19 cellular contexts compared by ENCODE assay signal in genomic region chr10:57014758-57015157, GRCh38.
DNase-seq lines count a peak whose midpoint lies in the region; ATAC-seq, FAIRE-seq and TF ChIP-seq lines count a peak whose summit lies in the region.
"Had no signal": no experiment of that assay in that cellular context is flagged by ENCODE, and none has a peak within 500 bp of the region (broad histone marks: within the 10 kb centered on the region; RNA-seq: fewer than 3 reads in every experiment).

No MANE protein-coding gene starts in this region.

- H4K20me1 ChIP-seq in HepG2 (ENCODE audit: insufficient read depth, low read length), result no peaks in the 10 kb centered on the region
- H4K20me1 ChIP-seq: BLaER1 treated with 17β-estradiol and CSF1 and Interleukin-3, amounts not matched to agents 10 nM and 100 nM had no signal

- POLR2A ChIA-PET in HepG2 (lab: Yijun Ruan, JAX), result no interaction called here
- POLR2A ChIA-PET in activated CD8-positive, alpha-beta T cell treated with anti-CD3 and anti-CD28 coated beads for 36 hours (lab: Charles Lee), result no interaction called here

- H3K27ac ChIP-seq in cardiac muscle cell (peak overlapping the region; percentile 49), left ventricle myocardium inferior (replicated peaks) (peak overlapping the region; percentile 68), HepG2 (ENCODE audit: extremely low read length, insufficient read depth, low read length) (no peak overlapping the region)
- H3K27ac ChIP-seq: BLaER1 treated with 17β-estradiol and CSF1 and Interleukin-3, amounts not matched to agents 10 nM and 100 nM had no signal

- H3K27me3 Mint-ChIP-seq in activated CD8-positive, alpha-beta T cell treated with anti-CD3 and anti-CD28 coated beads for 36 hours, result no peaks in the 10 kb centered on the region
- H3K27me3 Mint-ChIP-seq: CD4-positive, alpha-beta T cell had no signal

- H3K4me1 ChIP-seq in cardiac muscle cell (ENCODE audit: low read depth), result peaks cover 15% of the 10 kb centered on the region
- H3K4me1 ChIP-seq in left ventricle myocardium inferior, result peaks cover 12% of the 10 kb centered on the region
- no peaks in the 10 kb centered on the region for H3K4me1 ChIP-seq in HepG2 (ENCODE audit: insufficient read depth, low read length)
- H3K4me1 ChIP-seq: BLaER1 treated with 17β-estradiol and CSF1 and Interleukin-3, amounts not matched to agents 10 nM and 100 nM had no signal

- BruUV-seq in HepG2 (replicated peaks; lab: Mats Ljungman, UMichigan), result no TSS peak

- TF ChIP-seq EP300 in HepG2 (IDR thresholded peaks at IDR 0.05; ENCODE audit: low read depth in 2 of 2, low read length in 2 of 2) (no peak), HepG2 (CRISPR knock-in tag; IDR thresholded peaks at IDR 0.05; ENCODE audit: borderline replicate concordance) (no peak)

- TF ChIP-seq CTCF in cardiac muscle cell (IDR thresholded peaks at IDR 0.05; ENCODE audit: low read depth, low read length), result no peak
- no peak for TF ChIP-seq CTCF in left ventricle myocardium inferior (IDR thresholded peaks at IDR 0.05; ENCODE audit: borderline replicate concordance)
- TF ChIP-seq CTCF in HepG2 (CRISPR knock-in tag; IDR thresholded peaks at IDR 0.05), result no peak
- no peak for TF ChIP-seq CTCF in activated CD8-positive, alpha-beta T cell treated with anti-CD3 and anti-CD28 coated beads for 36 hours (IDR thresholded peaks at IDR 0.05)

- FAIRE-seq in HepG2 (lab: Jason Lieb, UNC), result no peak
- FAIRE-seq: G401.6, GM12891 had no signal

- H3K4me3 ChIP-seq in cardiac muscle cell (no peak overlapping the region), left ventricle myocardium inferior (peak overlapping the region; percentile 53), HepG2 (replicated peaks in 1 of 3; ENCODE audit: insufficient read depth in 1 of 3, low read depth in 2 of 3, low read length in 3 of 3) (no peak overlapping the region)
- H3K4me3 ChIP-seq: BLaER1 treated with 17β-estradiol and CSF1 and Interleukin-3, amounts not matched to agents 10 nM and 100 nM had no signal

- CTCF ChIA-PET in HepG2 (lab: Yijun Ruan, JAX; ENCODE audit: low intra/inter-chr PET ratio, low total read pairs), result no interaction called here
- CTCF ChIA-PET in activated CD8-positive, alpha-beta T cell treated with anti-CD3 and anti-CD28 coated beads for 36 hours (lab: Charles Lee), result no interaction called here

- H3K36me3 ChIP-seq in cardiac muscle cell, result no peaks in the 10 kb centered on the region
- H3K36me3 ChIP-seq in left ventricle myocardium inferior, result no peaks in the 10 kb centered on the region
- H3K36me3 ChIP-seq in HepG2 (replicated peaks in 1 of 2; ENCODE audit: control insufficient read depth in 1 of 2, insufficient read depth in 2 of 2, low read length in 2 of 2), result no peaks in the 10 kb centered on the region
- H3K36me3 ChIP-seq: BLaER1 treated with 17β-estradiol and CSF1 and Interleukin-3, amounts not matched to agents 10 nM and 100 nM had no signal

- WGBS in HepG2 (ENCODE audit: low lambda C conversion rate), result 5% methylated on average over 3 of the region's 3 CpGs

- no peak for ATAC-seq in HepG2
- ATAC-seq in activated CD8-positive, alpha-beta T cell treated with anti-CD3 and anti-CD28 coated beads for 36 hours, result no peak

- no peak overlapping the region for H3K9ac ChIP-seq in HepG2 (ENCODE audit: insufficient read depth, low read depth, low read length)
- H3K9ac ChIP-seq: BLaER1 treated with 17β-estradiol and CSF1 and Interleukin-3, amounts not matched to agents 10 nM and 100 nM had no signal

- peaks cover 8% of the 10 kb centered on the region for H3K9me3 Mint-ChIP-seq in activated CD8-positive, alpha-beta T cell treated with anti-CD3 and anti-CD28 coated beads for 36 hours

- peak; percentile 64 for DNase-seq in NCI-H146 (lab: John Stamatoyannopoulos, UW)
- no peak for DNase-seq in NCI-H146 treated with DMSO at 0.1 percent for 48 hours (lab: John Stamatoyannopoulos, UW; ENCODE audit: unreplicated experiment)
- peak in 1 of 2 donors; percentile 42 for DNase-seq in cardiac muscle cell (ENCODE audit: low read depth in 1 of 2, low spot score in 1 of 2)
- no peak for DNase-seq in left ventricle myocardium inferior
- DNase-seq in HepG2 (ENCODE audit: low spot score), result no peak
- DNase-seq in kidney glomerular epithelial cell (lab: John Stamatoyannopoulos, UW), result no peak
- no peak for DNase-seq in activated CD8-positive, alpha-beta T cell treated with anti-CD3 and anti-CD28 coated beads for 36 hours
- DNase-seq: 8988T; AML-193; Calu3; CD4-positive, alpha-beta T cell; DMS 273 treated with DMSO at 0.1 percent for 48 hours; DMS79 treated with DMSO at 0.1 percent for 48 hours; EL; GOT3; H9 had no signal

- H3K27me3 ChIP-seq in cardiac muscle cell (no peaks in the 10 kb centered on the region), left ventricle myocardium inferior (ENCODE audit: low read depth) (no peaks in the 10 kb centered on the region), HepG2 (ENCODE audit: control insufficient read depth in 1 of 2, insufficient read depth in 2 of 2, low read length in 2 of 2) (no peaks in the 10 kb centered on the region)
- H3K27me3 ChIP-seq: BLaER1 treated with 17β-estradiol and CSF1 and Interleukin-3, amounts not matched to agents 10 nM and 100 nM had no signal

- no peak overlapping the region for H3K4me2 ChIP-seq in HepG2 (ENCODE audit: low read depth, low read length)
- H3K4me2 ChIP-seq: BLaER1 treated with 17β-estradiol and CSF1 and Interleukin-3, amounts not matched to agents 10 nM and 100 nM had no signal

- H3K4me3 Mint-ChIP-seq in activated CD8-positive, alpha-beta T cell treated with anti-CD3 and anti-CD28 coated beads for 36 hours, result no peak overlapping the region
- H3K4me3 Mint-ChIP-seq: CD4-positive, alpha-beta T cell; H9 had no signal

- in situ Hi-C loops in HepG2 (cut with HindIII; ENCODE audit: extremely low pct_ligation_motif_present, low pct_unique_long_range_greater_than_20kb), result no loop called here

- H3K9me3 ChIP-seq in cardiac muscle cell (ENCODE audit: low read depth), result no peaks in the 10 kb centered on the region
- H3K9me3 ChIP-seq in left ventricle myocardium inferior (replicated peaks), result no peaks in the 10 kb centered on the region
- peaks cover 22% of the 10 kb centered on the region for H3K9me3 ChIP-seq in HepG2 (ENCODE audit: low read length)
- H3K9me3 ChIP-seq: BLaER1 treated with 17β-estradiol and CSF1 and Interleukin-3, amounts not matched to agents 10 nM and 100 nM had no signal

- H3K36me3 Mint-ChIP-seq in activated CD8-positive, alpha-beta T cell treated with anti-CD3 and anti-CD28 coated beads for 36 hours (ENCODE audit: low read depth), result no peaks in the 10 kb centered on the region

- TF ChIP-seq RAD21 in HepG2 (CRISPR knock-in tag; IDR thresholded peaks at IDR 0.05), result no peak

- no peak overlapping the region for H3K27ac Mint-ChIP-seq in activated CD8-positive, alpha-beta T cell treated with anti-CD3 and anti-CD28 coated beads for 36 hours
- H3K27ac Mint-ChIP-seq: CD4-positive, alpha-beta T cell had no signal

- intact Hi-C loops in left ventricle myocardium inferior (cut with micrococcal nuclease), result no loop called here
- intact Hi-C loops in HepG2 (cut with micrococcal nuclease; ENCODE audit: unreplicated experiment), result no loop called here
- intact Hi-C loops in activated CD8-positive, alpha-beta T cell treated with anti-CD3 and anti-CD28 coated beads for 36 hours (cut with micrococcal nuclease), result no loop called here

- no peak overlapping the region for H2AFZ ChIP-seq in HepG2 (ENCODE audit: low read length)

- H3K4me1 Mint-ChIP-seq in activated CD8-positive, alpha-beta T cell treated with anti-CD3 and anti-CD28 coated beads for 36 hours (ENCODE audit: low read depth), result no peaks in the 10 kb centered on the region

- no peak for TF ChIP-seq POLR2A in HepG2 (IDR thresholded peaks at IDR 0.05; ENCODE audit: insufficient read depth in 1 of 2, low read depth in 2 of 2, low read length in 2 of 2)

- H3K79me2 ChIP-seq in HepG2 (ENCODE audit: insufficient read depth, low read length), result no peaks in the 10 kb centered on the region

TF ChIP-seq in HepG2, 621 proteins besides CTCF, POLR2A, EP300 and RAD21 (continues in another document):
- no peak for TF ChIP-seq CC2D1A (CRISPR knock-in tag; IDR thresholded peaks at IDR 0.05)
- TF ChIP-seq NCOR1 (IDR thresholded peaks at IDR 0.05; ENCODE audit: borderline replicate concordance, low read length), result no peak
- no peak for TF ChIP-seq ZFP41 (CRISPR knock-in tag; IDR thresholded peaks at IDR 0.05; ENCODE audit: borderline replicate concordance)
- TF ChIP-seq FOXK1 (CRISPR knock-in tag; IDR thresholded peaks at IDR 0.05; ENCODE audit: borderline replicate concordance, low read depth), result no peak
- TF ChIP-seq ZNF644 (CRISPR knock-in tag; IDR thresholded peaks at IDR 0.05; ENCODE audit: low read depth), result no peak
- TF ChIP-seq TGIF2 (CRISPR knock-in tag; IDR thresholded peaks at IDR 0.05), result no peak
- TF ChIP-seq BCLAF1 (IDR thresholded peaks at IDR 0.05), result no peak
- no peak for TF ChIP-seq ATRX (CRISPR knock-in tag; IDR thresholded peaks at IDR 0.05; ENCODE audit: borderline replicate concordance)
